Comparison of ENCODE assay signal across 16 cellular contexts in genomic region chr12:109192358-109192757, GRCh38.
A peak's percentile ranks its signal among the peaks of the same experiment; 100 is the strongest.
DNase-seq lines count a peak whose midpoint lies in the region; ATAC-seq and TF ChIP-seq lines count a peak whose summit lies in the region.
"Had no signal": no experiment of that assay in that cellular context is flagged by ENCODE, and none has a peak within 500 bp of the region (broad histone marks: within the 10 kb centered on the region; RNA-seq: fewer than 3 reads in every experiment).

No MANE protein-coding gene starts in this region.

- H3K27me3 ChIP-seq in ACC112 (ENCODE audit: insufficient read depth, low read length) = no peaks in the 10 kb centered on the region
- no peaks in the 10 kb centered on the region for H3K27me3 ChIP-seq in adrenal gland
- no peaks in the 10 kb centered on the region for H3K27me3 ChIP-seq in left ventricle myocardium inferior (ENCODE audit: low read depth)
- H3K27me3 ChIP-seq: BLaER1 treated with 17β-estradiol and CSF1 and Interleukin-3, amounts not matched to agents 10 nM and 100 nM; dorsolateral prefrontal cortex; heart right ventricle; SJCRH30 had no signal

- peaks cover 3% of the 10 kb centered on the region; the same call in 1 of the 2 replicates for H3K9me3 Mint-ChIP-seq in HFFc6

- 62 to 69% (median 66%) methylated on average over 3 of the region's 3 CpGs for WGBS in adrenal gland, 4 donors

- H3K4me1 Mint-ChIP-seq in HFFc6 (ENCODE audit: low read depth) = peaks cover 10% of the 10 kb centered on the region; the same call in 1 of the 2 replicates
- H3K4me1 Mint-ChIP-seq: activated B cell treated with CpG ODN at 0.5 μM for 24 hours had no signal

- H3K36me3 Mint-ChIP-seq in HFFc6 (ENCODE audit: low read depth) = no peaks in the 10 kb centered on the region

- H3K4me1 ChIP-seq in ACC112 (ENCODE audit: control insufficient read depth, insufficient read depth, low read length, unreplicated experiment) (peaks cover 21% of the 10 kb centered on the region), adrenal gland (replicated peaks in 1 of 2) (no peaks in the 10 kb centered on the region), left ventricle myocardium inferior (peaks cover 17% of the 10 kb centered on the region)
- H3K4me1 ChIP-seq: BLaER1 treated with 17β-estradiol and CSF1 and Interleukin-3, amounts not matched to agents 10 nM and 100 nM; SJCRH30 had no signal

- intact Hi-C loops in adrenal gland (cut with DNase I) = no loop called here
- intact Hi-C loops in left ventricle myocardium inferior (cut with micrococcal nuclease) = no loop called here
- intact Hi-C loops in left colon (cut with DNase I, micrococcal nuclease) = no loop called here

- H3K4me3 Mint-ChIP-seq in HFFc6 = no peak overlapping the region
- H3K4me3 Mint-ChIP-seq: activated B cell treated with CpG ODN at 0.5 μM for 24 hours had no signal

- peak; percentile 60 for DNase-seq in HFFc6
- DNase-seq in adrenal gland = peak in 6 of 7 donors; percentile 67 to 82 (median 74)
- DNase-seq in left ventricle myocardium inferior = no peak
- DNase-seq in NCI-H510A treated with DMSO at 0.1 percent for 48 hours (lab: John Stamatoyannopoulos, UW) = no peak
- DNase-seq in left colon = no peak
- DNase-seq: activated B cell treated with CpG ODN at 0.5 μM for 24 hours, dorsolateral prefrontal cortex, heart right ventricle, NCI-H446 treated with DMSO at 0.1 percent for 48 hours, nucleus accumbens, SJCRH30 had no signal

- no peak overlapping the region for H2AFZ ChIP-seq in ACC112 (ENCODE audit: low read length, unreplicated experiment)

- 0 out of 2 replicates have a peak overlapping the region, but pooled peaks have one; percentile 51 for H3K27ac Mint-ChIP-seq in HFFc6
- H3K27ac Mint-ChIP-seq: activated B cell treated with CpG ODN at 0.5 μM for 24 hours had no signal

- TF ChIP-seq CTCF in HFFc6 (IDR thresholded peaks at IDR 0.05) (no peak), adrenal gland (IDR thresholded peaks at IDR 0.05) (no peak), left ventricle myocardium inferior (IDR thresholded peaks at IDR 0.05; ENCODE audit: borderline replicate concordance) (no peak)

- ATAC-seq in HG02678 (IDR thresholded peaks at IDR 0.05; ENCODE audit: unreplicated experiment) (no peak), GM18907 (IDR thresholded peaks at IDR 0.05; ENCODE audit: unreplicated experiment) (no peak), left colon (no peak)

- no peak overlapping the region for H3K4me3 ChIP-seq in ACC112 (ENCODE audit: low read depth, low read length)
- H3K4me3 ChIP-seq in adrenal gland = no peak overlapping the region
- H3K4me3 ChIP-seq in left ventricle myocardium inferior = no peak overlapping the region
- H3K4me3 ChIP-seq: BLaER1 treated with 17β-estradiol and CSF1 and Interleukin-3, amounts not matched to agents 10 nM and 100 nM; dorsolateral prefrontal cortex; heart right ventricle; lung; SJCRH30 had no signal

- no peak for TF ChIP-seq POLR2A in adrenal gland (IDR thresholded peaks at IDR 0.05)

- H3K79me2 ChIP-seq in ACC112 (ENCODE audit: control insufficient read depth, insufficient read depth, low read length, unreplicated experiment) = no peaks in the 10 kb centered on the region

- no peaks in the 10 kb centered on the region for H3K9me3 ChIP-seq in adrenal gland (replicated peaks in 1 of 3)
- H3K9me3 ChIP-seq in left ventricle myocardium inferior (replicated peaks) = no peaks in the 10 kb centered on the region
- H3K9me3 ChIP-seq: SJCRH30 had no signal

- H3K27ac ChIP-seq in ACC112 (ENCODE audit: low read depth, low read length) = peak overlapping the region; percentile 1; the same call in 1 of the 2 replicates
- peak overlapping the region in 3 of 5 donors; percentile 19 to 85 (median 26) for H3K27ac ChIP-seq in adrenal gland
- H3K27ac ChIP-seq in left ventricle myocardium inferior (replicated peaks) = peak overlapping the region; percentile 37
- H3K27ac ChIP-seq: BLaER1 treated with 17β-estradiol and CSF1 and Interleukin-3, amounts not matched to agents 10 nM and 100 nM; dorsolateral prefrontal cortex; SJCRH30 had no signal

- H3K27me3 Mint-ChIP-seq in HFFc6 (ENCODE audit: insufficient read depth) = no peaks in the 10 kb centered on the region; the same call in 1 of the 2 replicates
- H3K27me3 Mint-ChIP-seq: activated B cell treated with CpG ODN at 0.5 μM for 24 hours had no signal

- H3K36me3 ChIP-seq in ACC112 (ENCODE audit: insufficient read depth, low read length) (no peaks in the 10 kb centered on the region), adrenal gland (replicated peaks in 1 of 2) (peaks cover 0 to 90% of the 10 kb centered on the region in 2 donors), left ventricle myocardium inferior (peaks cover 97% of the 10 kb centered on the region)
- H3K36me3 ChIP-seq: SJCRH30 had no signal

Comparison
In these comparisons a context has a peak if more than half of its experiments do, and no peak if none do; other contexts are left out.
1. DNase-seq: peak in HFFc6 (single experiment) and adrenal gland (6 of 7); none in left ventricle myocardium inferior (single experiment), NCI-H510A treated with DMSO at 0.1 percent for 48 hours (single experiment) and left colon (0 of 2).
2. Peak in every context shown above with its lines, with median percentiles within 50 percentile points of each other: H3K27ac ChIP-seq.